ENCODE assay signal across 8 cellular contexts in the genomic region with DNA sequence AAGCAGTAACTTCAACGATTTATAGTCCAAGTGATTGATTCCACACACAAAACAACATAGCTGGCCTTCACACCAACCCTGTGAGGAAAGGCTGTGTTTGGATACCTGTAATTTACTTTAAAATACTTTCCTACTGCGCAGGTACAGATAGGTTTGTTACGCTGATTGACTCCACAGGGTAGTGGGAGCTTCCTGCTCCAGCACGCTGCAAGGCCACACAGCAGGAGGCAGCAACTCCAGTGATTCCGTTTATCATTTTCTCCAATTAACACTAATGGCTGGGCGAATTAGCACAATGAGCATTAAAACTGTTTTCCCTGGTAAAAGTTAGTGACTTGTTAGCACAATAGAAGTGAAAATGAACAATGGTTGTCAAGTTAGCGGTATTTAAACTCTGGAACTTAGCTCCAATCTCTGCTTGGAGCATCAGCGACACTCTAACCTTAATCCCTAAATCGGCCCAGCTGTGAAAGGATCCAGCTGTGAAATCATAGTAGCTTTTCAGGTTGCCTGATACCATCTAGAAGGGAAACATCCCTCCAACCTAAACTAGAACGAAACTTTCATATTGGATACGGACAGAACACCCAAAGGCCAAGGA. TPM values are rescaled to one million over a fixed set of nuclear protein-coding genes. Genes with fewer than 3 reads are reported as not detected.
DNase-seq lines count a peak whose midpoint lies in the region; ATAC-seq and TF ChIP-seq lines count a peak whose summit lies in the region.

No MANE protein-coding gene starts in this region.

- no peak for TF ChIP-seq CTCF in activated CD8-positive, alpha-beta T cell treated with anti-CD3 and anti-CD28 coated beads for 36 hours (IDR thresholded peaks at IDR 0.05)

- CTCF ChIA-PET in activated naive CD4-positive, alpha-beta T cell treated with anti-CD3 and anti-CD28 coated beads, Interleukin-2, amount 10 ng/mL, durations not matched to agents 7 days and 5 days (lab: Charles Lee) = interaction anchor here (0.8 to 1.6 kb wide), 5 partner anchors 8 to 154 kb away, joined by 3 to 4 read pairs (median 3); no protein-coding TSS in a partner anchor
- CTCF ChIA-PET in activated CD8-positive, alpha-beta T cell treated with anti-CD3 and anti-CD28 coated beads for 36 hours (lab: Charles Lee) = interaction anchor here (0.7 to 2.3 kb wide), 6 partner anchors 8 to 72 kb away, joined by 3 to 7 read pairs (median 3); no protein-coding TSS in a partner anchor

- H3K27me3 Mint-ChIP-seq in activated naive CD4-positive, alpha-beta T cell treated with anti-CD3 and anti-CD28 coated beads, Interleukin-2, amount 10 ng/mL, durations not matched to agents 7 days and 5 days = no peaks in the 10 kb centered on the region
- no peaks in the 10 kb centered on the region for H3K27me3 Mint-ChIP-seq in activated CD8-positive, alpha-beta T cell treated with anti-CD3 and anti-CD28 coated beads for 36 hours

- peaks cover 73% of the 10 kb centered on the region for H3K4me1 Mint-ChIP-seq in activated naive CD4-positive, alpha-beta T cell treated with anti-CD3 and anti-CD28 coated beads, Interleukin-2, amount 10 ng/mL, durations not matched to agents 7 days and 5 days
- H3K4me1 Mint-ChIP-seq in activated CD8-positive, alpha-beta T cell treated with anti-CD3 and anti-CD28 coated beads for 36 hours (ENCODE audit: low read depth) = peaks cover 41% of the 10 kb centered on the region

- peak overlapping the region; percentile 97 for H3K27ac Mint-ChIP-seq in activated naive CD4-positive, alpha-beta T cell treated with anti-CD3 and anti-CD28 coated beads, Interleukin-2, amount 10 ng/mL, durations not matched to agents 7 days and 5 days
- peak overlapping the region; percentile 98 for H3K27ac Mint-ChIP-seq in activated CD8-positive, alpha-beta T cell treated with anti-CD3 and anti-CD28 coated beads for 36 hours

- H3K4me3 Mint-ChIP-seq in activated naive CD4-positive, alpha-beta T cell treated with anti-CD3 and anti-CD28 coated beads, Interleukin-2, amount 10 ng/mL, durations not matched to agents 7 days and 5 days = peak overlapping the region; percentile 80
- peak overlapping the region; percentile 94 for H3K4me3 Mint-ChIP-seq in activated CD8-positive, alpha-beta T cell treated with anti-CD3 and anti-CD28 coated beads for 36 hours

- H3K27ac ChIP-seq in iPS-20b (ENCODE audit: low read length) = no peak overlapping the region
- H3K27ac ChIP-seq in subcutaneous abdominal adipose tissue (ENCODE audit: low read depth, low read length) = peak overlapping the region; percentile 85

- H3K4me1 ChIP-seq in iPS-20b (ENCODE audit: insufficient read depth, low read length) = peaks cover 7% of the 10 kb centered on the region; the same call in 1 of the 2 replicates
- peaks cover 5 to 37% (median 24%) of the 10 kb centered on the region in 5 donors for H3K4me1 ChIP-seq in subcutaneous abdominal adipose tissue (ENCODE audit: control insufficient read depth in 5 of 5, insufficient read depth in 5 of 5, low read length in 5 of 5)

- H3K36me3 ChIP-seq in iPS-20b (ENCODE audit: insufficient read depth, low read depth, low read length) = peaks cover 15% of the 10 kb centered on the region
- H3K36me3 ChIP-seq in subcutaneous abdominal adipose tissue (ENCODE audit: control insufficient read depth in 5 of 5, insufficient read depth in 5 of 5, low read length in 5 of 5) = peaks cover 0 to 5% (median 3%) of the 10 kb centered on the region in 5 donors

- no peaks in the 10 kb centered on the region for H3K9me3 Mint-ChIP-seq in activated naive CD4-positive, alpha-beta T cell treated with anti-CD3 and anti-CD28 coated beads, Interleukin-2, amount 10 ng/mL, durations not matched to agents 7 days and 5 days
- no peaks in the 10 kb centered on the region for H3K9me3 Mint-ChIP-seq in activated CD8-positive, alpha-beta T cell treated with anti-CD3 and anti-CD28 coated beads for 36 hours

- H3K9me3 ChIP-seq in iPS-20b (ENCODE audit: insufficient read depth, low read depth, low read length) (no peaks in the 10 kb centered on the region), subcutaneous abdominal adipose tissue (ENCODE audit: control insufficient read depth in 5 of 5, low read length in 5 of 5) (no peaks in the 10 kb centered on the region)

- H3K27me3 ChIP-seq in iPS-20b (ENCODE audit: insufficient read depth, low read length) = no peaks in the 10 kb centered on the region
- no peaks in the 10 kb centered on the region for H3K27me3 ChIP-seq in subcutaneous abdominal adipose tissue (ENCODE audit: control insufficient read depth in 5 of 5, insufficient read depth in 4 of 5, low read length in 5 of 5)

- peaks cover 45% of the 10 kb centered on the region for H3K36me3 Mint-ChIP-seq in activated naive CD4-positive, alpha-beta T cell treated with anti-CD3 and anti-CD28 coated beads, Interleukin-2, amount 10 ng/mL, durations not matched to agents 7 days and 5 days
- H3K36me3 Mint-ChIP-seq in activated CD8-positive, alpha-beta T cell treated with anti-CD3 and anti-CD28 coated beads for 36 hours (ENCODE audit: low read depth) = peaks cover 24% of the 10 kb centered on the region

- H3K4me3 ChIP-seq in iPS-20b (ENCODE audit: low read length) (peak overlapping the region; percentile 89), subcutaneous abdominal adipose tissue (ENCODE audit: low read depth in 1 of 5, low read length in 5 of 5) (peak overlapping the region; percentile 66 to 94 (median 81))

- no peak for DNase-seq in activated naive CD4-positive, alpha-beta T cell treated with anti-CD3 and anti-CD28 coated beads, Interleukin-2, amount 10 ng/mL, durations not matched to agents 7 days and 5 days
- no peak for DNase-seq in activated naive CD4-positive, alpha-beta T cell treated with Interleukin-2 at 50 U/mL for 16 hours
- DNase-seq in activated CD8-positive, alpha-beta T cell treated with anti-CD3 and anti-CD28 coated beads for 36 hours = no peak

- no peak for ATAC-seq in activated CD8-positive, alpha-beta T cell treated with anti-CD3 and anti-CD28 coated beads for 36 hours
- ATAC-seq in HG02981 (IDR thresholded peaks at IDR 0.05; ENCODE audit: unreplicated experiment) (no peak), HG03175 (IDR thresholded peaks at IDR 0.05; ENCODE audit: unreplicated experiment) (no peak), GM21723 (IDR thresholded peaks at IDR 0.05; ENCODE audit: unreplicated experiment) (no peak)

- POLR2A ChIA-PET in activated CD8-positive, alpha-beta T cell treated with anti-CD3 and anti-CD28 coated beads for 36 hours (lab: Charles Lee) = interaction anchor here (0.6 to 3.2 kb wide), 14 partner anchors 8 to 1242 kb away, joined by 3 to 30 read pairs (median 3); a partner anchor contains a TSS

- intact Hi-C loops in activated CD8-positive, alpha-beta T cell treated with anti-CD3 and anti-CD28 coated beads for 36 hours (cut with micrococcal nuclease) = loop anchor here (10.0 kb wide), 1 partner anchor 118 kb away; a partner anchor contains a TSS

- H3K9ac ChIP-seq in iPS-20b (ENCODE audit: low read depth, low read length) = peak overlapping the region; percentile 86
- H3K9ac ChIP-seq in subcutaneous abdominal adipose tissue (ENCODE audit: low read length in 5 of 5) = peak overlapping the region; percentile 5 to 86 (median 81)

RNA-seq across cellular contexts. Expression of a gene that starts 0.9 kb away (rescaled TPM):
- total RNA-seq in activated CD8-positive, alpha-beta T cell treated with anti-CD3 and anti-CD28 coated beads for 36 hours = 10 to 100 TPM; 15.0 to 17.5 TPM

RNA-seq across cellular contexts. Expression of a gene that starts 6.2 kb away (rescaled TPM):
- under 1 TPM in 1 of 2 experiments, not detected in 1; 0.79 TPM for total RNA-seq in activated CD8-positive, alpha-beta T cell treated with anti-CD3 and anti-CD28 coated beads for 36 hours
